Comparison of ENCODE assay signal across 12 cellular contexts in genomic region chr7:127598318-127598717, GRCh38. TPM values are rescaled to one million over a fixed set of nuclear protein-coding genes. Genes with fewer than 3 reads are reported as not detected.
A peak's percentile ranks its signal among the peaks of the same experiment; 100 is the strongest.
DNase-seq lines count a peak whose midpoint lies in the region; ATAC-seq and TF ChIP-seq lines count a peak whose summit lies in the region.
"Had no signal": no experiment of that assay in that cellular context is flagged by ENCODE, and none has a peak within 500 bp of the region (broad histone marks: within the 10 kb centered on the region; RNA-seq: fewer than 3 reads in every experiment).

No MANE protein-coding gene starts in this region.

- CTCF ChIA-PET in PC-3 (lab: Charles Lee): no interaction called here

- ATAC-seq in PC-3 (no peak), mucosa of descending colon (peak; percentile 35)

- H3K9me3 ChIP-seq in PC-3 (ENCODE audit: low read length) (no peaks in the 10 kb centered on the region), mucosa of descending colon (no peaks in the 10 kb centered on the region)
- H3K9me3 ChIP-seq: ascending aorta had no signal

- no peak overlapping the region for H3K4me2 ChIP-seq in PC-3 (ENCODE audit: low read length)

- H3K9ac ChIP-seq in PC-3 (ENCODE audit: low read length): no peak overlapping the region

- peak; percentile 5 for DNase-seq in NCI-H146 (lab: John Stamatoyannopoulos, UW)
- DNase-seq in NCI-H146 treated with DMSO at 0.1 percent for 48 hours (lab: John Stamatoyannopoulos, UW; ENCODE audit: unreplicated experiment): no peak
- peak; percentile 19 for DNase-seq in PC-3
- DNase-seq in mucosa of descending colon: no peak
- no peak for DNase-seq in NCI-H187 (lab: John Stamatoyannopoulos, UW)
- DNase-seq in SW480 (ENCODE audit: low spot score): no peak
- DNase-seq: activated CD4-positive, alpha-beta T cell treated with anti-CD3 and anti-CD28 coated beads, Interleukin-2, amount 10 ng/mL, durations not matched to agents 7 days and 5 days; NK-92 treated with Interleukin-12 subunit alpha and Interleukin-12 subunit beta, amount 100 ng/mL, for 24 hours; posterior cingulate gyrus; stimulated activated naive CD4-positive, alpha-beta T cell had no signal

- H3K4me3 ChIP-seq in PC-3 (ENCODE audit: low read length) (no peak overlapping the region), mucosa of descending colon (no peak overlapping the region)
- H3K4me3 ChIP-seq: ascending aorta had no signal

- no peaks in the 10 kb centered on the region for H3K27me3 ChIP-seq in PC-3 (ENCODE audit: low read length)
- H3K27me3 ChIP-seq: ascending aorta had no signal

- no peaks in the 10 kb centered on the region for H4K20me1 ChIP-seq in PC-3 (ENCODE audit: low read length)

- intact Hi-C loops in PC-3 (cut with micrococcal nuclease): no loop called here
- intact Hi-C loops in mucosa of descending colon (cut with DNase I, micrococcal nuclease): no loop called here

- no peaks in the 10 kb centered on the region for H3K79me2 ChIP-seq in PC-3 (ENCODE audit: low read length)

- H3K4me1 ChIP-seq in PC-3 (ENCODE audit: insufficient read depth, low read length) (no peaks in the 10 kb centered on the region), mucosa of descending colon (ENCODE audit: low read depth) (no peaks in the 10 kb centered on the region)
- H3K4me1 ChIP-seq: ascending aorta had no signal

- no peak overlapping the region for H3K27ac ChIP-seq in PC-3 (ENCODE audit: low read length)
- H3K27ac ChIP-seq: ascending aorta had no signal

- POLR2A ChIA-PET in PC-3 (lab: Charles Lee; ENCODE audit: unreplicated experiment): no interaction called here

- no TSS peak for BruUV-seq in PC-3 (replicated peaks; lab: Mats Ljungman, UMichigan)

- TF ChIP-seq CTCF in PC-3 (conservative IDR thresholded peaks at IDR 0.05; ENCODE audit: low read depth, low read length): peak; percentile 59
- no peak for TF ChIP-seq CTCF in mucosa of descending colon (IDR thresholded peaks at IDR 0.05)

- H3K36me3 ChIP-seq in PC-3 (ENCODE audit: low read depth, low read length) (no peaks in the 10 kb centered on the region), mucosa of descending colon (ENCODE audit: low read depth) (no peaks in the 10 kb centered on the region)
- H3K36me3 ChIP-seq: ascending aorta had no signal

- no peaks in the 10 kb centered on the region for H3K9me2 ChIP-seq in PC-3 (replicated peaks; ENCODE audit: low read length)

- no peaks in the 10 kb centered on the region for H3F3A ChIP-seq in PC-3 (ENCODE audit: low read length, unreplicated experiment)

- no peak overlapping the region for H2AFZ ChIP-seq in PC-3 (ENCODE audit: low read length)

RNA-seq across cellular contexts. Expression of gene FSCN3, which starts 4.8 kb away (rescaled TPM):
- total RNA-seq in PC-3 (2014; rRNA removed) (0.40 and 2.2 TPM in 2 replicates), mucosa of descending colon (1 to 10 TPM in 1 of 3 donors, under 1 TPM in 2; 0.35 to 1.0 (median 0.52) TPM)
- total RNA-seq: ascending aorta had no signal

RNA-seq across cellular contexts. Expression of gene ARF5, which starts 10.1 kb away (rescaled TPM):
- total RNA-seq in PC-3 (2014; rRNA removed): 163 and 187 TPM in 2 replicates
- total RNA-seq in mucosa of descending colon: 100 to 1,000 TPM in 2 of 3 donors, 10 to 100 TPM in 1; 94.3 to 160 (median 141) TPM

RNA-seq across cellular contexts. Expression of gene GCC1, which starts 12.9 kb away (rescaled TPM):
- 11.2 and 11.9 TPM in 2 replicates for total RNA-seq in PC-3 (2014; rRNA removed)
- 10 to 100 TPM; 14.8 to 18.0 (median 17.8) TPM for total RNA-seq in mucosa of descending colon

RNA-seq across cellular contexts. Expression of gene PAX4, which starts 19.6 kb away (rescaled TPM):
- total RNA-seq in PC-3 (2014; rRNA removed): not detected in 2 replicates
- 1 to 10 TPM in 1 of 3 donors, under 1 TPM in 1, not detected in 1; 0.96 to 1.8 TPM for total RNA-seq in mucosa of descending colon
- total RNA-seq: activated CD4-positive, alpha-beta T cell treated with anti-CD3 and anti-CD28 coated beads, Interleukin-2, amount 10 ng/mL, durations not matched to agents 7 days and 5 days; ascending aorta; B cell had no signal

RNA-seq across cellular contexts. Expression of gene SND1, which starts 53.7 kb away (rescaled TPM):
- total RNA-seq in PC-3 (2014; rRNA removed) (139 and 158 TPM in 2 replicates), mucosa of descending colon (100 to 1,000 TPM in 2 of 3 donors, 10 to 100 TPM in 1; 99.0 to 131 (median 106) TPM)

Comparison
In these comparisons a context has a peak if more than half of its experiments do, and no peak if none do; other contexts are left out.
1. DNase-seq: peak in NCI-H146 (single experiment) and PC-3 (single experiment); none in NCI-H146 treated with DMSO at 0.1 percent for 48 hours (single experiment), mucosa of descending colon (0 of 3), NCI-H187 (0 of 2) and SW480 (single experiment).